1 cellular context compared by ENCODE assay signal in genomic region chr1:9560090-9560489, GRCh38.
TF ChIP-seq lines count a peak whose summit lies in the region.

No MANE protein-coding gene starts in this region.

TF ChIP-seq in HepG2, 621 proteins besides CTCF, POLR2A, EP300 and RAD21:
- TF ChIP-seq ZNF687 (CRISPR knock-in tag; IDR thresholded peaks at IDR 0.05) = peak; percentile 38
